8 cellular contexts compared by ENCODE assay signal in the genomic region with DNA sequence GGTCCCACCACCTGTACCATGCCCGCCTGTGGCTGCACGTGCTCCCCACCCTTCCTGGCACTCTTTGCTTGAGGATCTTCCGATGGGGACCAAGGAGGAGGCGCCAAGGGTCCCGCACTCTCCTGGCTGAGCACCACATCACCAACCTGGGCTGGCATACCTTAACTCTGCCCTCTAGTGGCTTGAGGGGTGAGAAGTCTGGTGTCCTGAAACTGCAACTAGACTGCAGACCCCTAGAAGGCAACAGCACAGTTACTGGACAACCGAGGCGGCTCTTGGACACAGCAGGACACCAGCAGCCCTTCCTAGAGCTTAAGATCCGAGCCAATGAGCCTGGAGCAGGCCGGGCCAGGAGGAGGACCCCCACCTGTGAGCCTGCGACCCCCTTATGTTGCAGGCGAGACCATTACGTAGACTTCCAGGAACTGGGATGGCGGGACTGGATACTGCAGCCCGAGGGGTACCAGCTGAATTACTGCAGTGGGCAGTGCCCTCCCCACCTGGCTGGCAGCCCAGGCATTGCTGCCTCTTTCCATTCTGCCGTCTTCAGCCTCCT. TPM values are rescaled to one million over a fixed set of nuclear protein-coding genes. Genes with fewer than 3 reads are reported as not detected.
A peak's percentile ranks its signal among the peaks of the same experiment; 100 is the strongest.
DNase-seq lines count a peak whose midpoint lies in the region; ATAC-seq and TF ChIP-seq lines count a peak whose summit lies in the region.

No MANE protein-coding gene starts in this region.

- peak overlapping the region; percentile 43 for H3K4me3 ChIP-seq in OCI-LY1 (ENCODE audit: low read depth, low read length, poor library complexity, severe bottlenecking)
- H3K4me3 ChIP-seq in tibial nerve = no peak overlapping the region

- peak; percentile 86 for TF ChIP-seq CTCF in OCI-LY1 (IDR thresholded peaks at IDR 0.05; ENCODE audit: low read length)
- peak in 3 of 5 experiments; percentile 29 to 43 (median 41) for TF ChIP-seq CTCF in tibial nerve (IDR thresholded peaks at IDR 0.05)

- H3K9ac ChIP-seq in OCI-LY1 (ENCODE audit: low read length) = no peak overlapping the region; the same call in 1 of the 2 replicates

- H3K4me2 ChIP-seq in OCI-LY1 (ENCODE audit: low read length) = peak overlapping the region; percentile 61

- H3K36me3 ChIP-seq in OCI-LY1 (ENCODE audit: insufficient read depth, low read length) = no peaks in the 10 kb centered on the region
- H3K36me3 ChIP-seq in tibial nerve = no peaks in the 10 kb centered on the region

- H3K9me3 ChIP-seq in OCI-LY1 (ENCODE audit: low read length) (no peaks in the 10 kb centered on the region), tibial nerve (no peaks in the 10 kb centered on the region)

- WGBS in tibial nerve, 2 donors = 41 to 47% methylated on average over 10 to 15 of the region's 15 CpGs

- H3K27ac ChIP-seq in OCI-LY1 (ENCODE audit: low read depth, low read length, poor library complexity, severe bottlenecking) = no peak overlapping the region
- peak overlapping the region in 1 of 4 donors; percentile 7 for H3K27ac ChIP-seq in tibial nerve

- no peak for TF ChIP-seq POLR2A in tibial nerve (IDR thresholded peaks at IDR 0.05)

- ATAC-seq in HG02642 (IDR thresholded peaks at IDR 0.05; ENCODE audit: poor library complexity, unreplicated experiment) (peak; percentile 28), GM21360 (IDR thresholded peaks at IDR 0.05; ENCODE audit: unreplicated experiment) (no peak)

- H3K27me3 ChIP-seq in OCI-LY1 (ENCODE audit: insufficient read depth, low read length) (no peaks in the 10 kb centered on the region), tibial nerve (peaks cover 0 to 6% of the 10 kb centered on the region in 2 donors)

- no peak for TF ChIP-seq EP300 in tibial nerve (IDR thresholded peaks at IDR 0.05)

- no peak overlapping the region for H2AFZ ChIP-seq in OCI-LY1 (ENCODE audit: low read length)

- DNase-seq in NCI-H524 (lab: John Stamatoyannopoulos, UW) (peak; percentile 88 to 89), NCI-H524 treated with DMSO at 0.1 percent for 48 hours (lab: John Stamatoyannopoulos, UW) (no peak), amniotic epithelial cell (ENCODE audit: low read depth) (peak; percentile 29), kidney tubule cell (ENCODE audit: low spot score) (peak; percentile 59), tibial nerve (ENCODE audit: low spot score in 2 of 2) (no peak)

- H4K20me1 ChIP-seq in OCI-LY1 (ENCODE audit: insufficient read depth, low read length) = no peaks in the 10 kb centered on the region

- H3K4me1 ChIP-seq in OCI-LY1 (ENCODE audit: insufficient read depth, low read length, severe bottlenecking) (peaks cover 29% of the 10 kb centered on the region), tibial nerve (peaks cover 0 to 33% (median 19%) of the 10 kb centered on the region in 4 donors)

- H3K9me2 ChIP-seq in OCI-LY1 (ENCODE audit: low read depth, low read length) = no peaks in the 10 kb centered on the region

- no peaks in the 10 kb centered on the region for H3K79me2 ChIP-seq in OCI-LY1 (ENCODE audit: insufficient read depth, low read length)

- H3F3A ChIP-seq in OCI-LY1 (ENCODE audit: insufficient read depth, low read length) = no peaks in the 10 kb centered on the region

RNA-seq across cellular contexts. Expression of gene INHBE, which starts 1.1 kb away (rescaled TPM):
- total RNA-seq in tibial nerve = not detected

RNA-seq across cellular contexts. Expression of gene GLI1, which starts 3.4 kb away (rescaled TPM):
- total RNA-seq in tibial nerve = 10 to 100 TPM; 16.2 to 61.0 (median 38.7) TPM

RNA-seq across cellular contexts. Expression of gene INHBC, which starts 21.6 kb away (rescaled TPM):
- total RNA-seq in tibial nerve = not detected

RNA-seq across cellular contexts. Expression of gene ARHGAP9, which starts 23.4 kb away (rescaled TPM):
- 10 to 100 TPM in 2 of 4 donors, 1 to 10 TPM in 2; 5.2 to 40.5 (median 11.6) TPM for total RNA-seq in tibial nerve

RNA-seq across cellular contexts. Expression of gene R3HDM2, which starts 25.4 kb away (rescaled TPM):
- total RNA-seq in tibial nerve = 10 to 100 TPM; 31.0 to 51.9 (median 41.6) TPM

Comparison
In these comparisons a context has a peak if more than half of its experiments do, and no peak if none do; other contexts are left out.
1. DNase-seq: peak in NCI-H524 (2 of 2), amniotic epithelial cell (single experiment) and kidney tubule cell (single experiment); none in NCI-H524 treated with DMSO at 0.1 percent for 48 hours (single experiment) and tibial nerve (0 of 2).